5 cellular contexts compared by ENCODE assay signal in genomic region chr3:147483145-147483544, GRCh38.
"Had no signal": no experiment of that assay in that cellular context is flagged by ENCODE, and none has a peak within 500 bp of the region (broad histone marks: within the 10 kb centered on the region; RNA-seq: fewer than 3 reads in every experiment).

No MANE protein-coding gene starts in this region.

- H3K27ac Mint-ChIP-seq: IgD-negative memory B cell had no signal

- H3K27ac ChIP-seq: HL-60 had no signal

- H3K27me3 Mint-ChIP-seq: IgD-negative memory B cell had no signal

- H3K4me3 Mint-ChIP-seq: IgD-negative memory B cell had no signal

- H3K4me3 ChIP-seq: K562 had no signal

- H3K36me3 Mint-ChIP-seq: IgD-negative memory B cell had no signal

- ATAC-seq: HepG2, K562 had no signal

- DNase-seq: IMR-90 had no signal
